In genomic region chr15:59548501-59549230, GRCh38 we compare ENCODE assay signal across 16 cellular contexts.
DNase-seq lines count a peak whose midpoint lies in the region; ATAC-seq, FAIRE-seq and TF ChIP-seq lines count a peak whose summit lies in the region.
"Had no signal": no experiment of that assay in that cellular context is flagged by ENCODE, and none has a peak within 500 bp of the region (broad histone marks: within the 10 kb centered on the region; RNA-seq: fewer than 3 reads in every experiment).

No MANE protein-coding gene starts in this region.

- H2AFZ ChIP-seq in H1 (ENCODE audit: low read length) = no peak overlapping the region

- no peak overlapping the region for H2BK20ac ChIP-seq in H1 (ENCODE audit: low read length)

- H3K79me1 ChIP-seq in H1 (ENCODE audit: low read depth, low read length) = no peaks in the 10 kb centered on the region

- no peak overlapping the region for H4K8ac ChIP-seq in H1 (ENCODE audit: extremely low read depth, insufficient read depth, low read length)

- H3K27ac ChIP-seq in HEK293 (ENCODE audit: extremely low read depth, low read depth, low read length) = no peak overlapping the region
- no peak overlapping the region for H3K27ac ChIP-seq in H1 (ENCODE audit: low read depth, low read length)
- peak overlapping the region; percentile 45 for H3K27ac ChIP-seq in muscle layer of duodenum (ENCODE audit: low read length)
- no peak overlapping the region for H3K27ac ChIP-seq in effector memory CD4-positive, alpha-beta T cell (ENCODE audit: insufficient read depth, low read length, poor library complexity, severe bottlenecking)
- no peak overlapping the region for H3K27ac ChIP-seq in tibial artery
- no peak overlapping the region for H3K27ac ChIP-seq in ovary

- H3K79me2 ChIP-seq in H1 (ENCODE audit: control insufficient read depth in 1 of 2, insufficient read depth in 2 of 2, low read length in 2 of 2) = no peaks in the 10 kb centered on the region

- H3K36me3 ChIP-seq in HEK293 (ENCODE audit: control insufficient read depth in 2 of 2, insufficient read depth in 1 of 2, low read length in 2 of 2) (no peaks in the 10 kb centered on the region), H1 (ENCODE audit: control insufficient read depth in 2 of 4, insufficient read depth in 4 of 4, low read length in 3 of 4) (no peaks in the 10 kb centered on the region), muscle layer of duodenum (ENCODE audit: control insufficient read depth in 1 of 2, insufficient read depth in 2 of 2, low read length in 2 of 2) (no peaks in the 10 kb centered on the region), tibial artery (no peaks in the 10 kb centered on the region), ovary (no peaks in the 10 kb centered on the region)
- H3K36me3 ChIP-seq in effector memory CD4-positive, alpha-beta T cell (ENCODE audit: control insufficient read depth, insufficient read depth, low read length) = no peaks in the 10 kb centered on the region

- H4K20me1 ChIP-seq in H1 (replicated peaks in 1 of 2; ENCODE audit: control insufficient read depth in 1 of 2, insufficient read depth in 2 of 2, low read length in 2 of 2) = no peaks in the 10 kb centered on the region

- TF ChIP-seq EP300 in H1 (IDR thresholded peaks at IDR 0.05; ENCODE audit: borderline replicate concordance in 1 of 2, low read depth in 2 of 2, low read length in 2 of 2) (no peak), ovary (IDR thresholded peaks at IDR 0.05) (no peak)

- POLR2A ChIA-PET in HEK293 (lab: Yijun Ruan, JAX) (no interaction called here), H1 (lab: Charles Lee; ENCODE audit: partially characterized antibody) (no interaction called here)

- no peak for TF ChIP-seq RAD21 in H1 (IDR thresholded peaks at IDR 0.05 in 1 of 2, conservative IDR thresholded peaks at IDR 0.05 in 1 of 2; ENCODE audit: low read depth in 2 of 2, low read length in 2 of 2)

- peak overlapping the region; percentile 12 for H3K4ac ChIP-seq in H1 (replicated peaks; ENCODE audit: insufficient read length, low read depth, low read length)

- H2BK12ac ChIP-seq in H1 (ENCODE audit: low read depth, low read length) = no peak overlapping the region; the same call in 1 of the 2 replicates

- ATAC-seq in HG02885 (IDR thresholded peaks at IDR 0.05; ENCODE audit: poor library complexity, unreplicated experiment) = no peak

- H4K5ac ChIP-seq in H1 (ENCODE audit: insufficient read length, low read depth, low read length) = no peak overlapping the region

- H3K4me3 ChIP-seq in HEK293 (ENCODE audit: low read depth, low read length) = no peak overlapping the region
- no peak overlapping the region for H3K4me3 ChIP-seq in H1 (ENCODE audit: extremely low read depth in 1 of 4, insufficient read depth in 2 of 4, low read depth in 3 of 4, low read length in 4 of 4)
- H3K4me3 ChIP-seq in muscle layer of duodenum (ENCODE audit: low read depth in 1 of 2, low read length in 2 of 2) = no peak overlapping the region
- no peak overlapping the region for H3K4me3 ChIP-seq in effector memory CD4-positive, alpha-beta T cell (ENCODE audit: insufficient read depth, low read depth, low read length, poor library complexity, severe bottlenecking)
- no peak overlapping the region for H3K4me3 ChIP-seq in tibial artery
- H3K4me3 ChIP-seq in ovary = no peak overlapping the region

- DNase-seq in COLO668 (lab: John Stamatoyannopoulos, UW; ENCODE audit: unreplicated experiment) = peak; percentile 20
- no peak for DNase-seq in H1 (ENCODE audit: low read depth in 1 of 2, low spot score in 2 of 2)
- DNase-seq in effector memory CD4-positive, alpha-beta T cell = no peak
- DNase-seq in tibial artery = no peak
- DNase-seq in ovary = no peak
- DNase-seq: COR-L47; DMS53; NCI-H1105 treated with DMSO at 0.1 percent for 48 hours; NCI-H187 treated with DMSO at 0.1 percent for 48 hours; NK-92 treated with Interleukin-12 subunit alpha and Interleukin-12 subunit beta, amount 100 ng/mL, for 24 hours; SHP77 treated with DMSO at 0.1 percent for 48 hours had no signal

- H3K9me3 ChIP-seq in HEK293 (ENCODE audit: control insufficient read depth, insufficient read depth, low read depth, low read length) (no peaks in the 10 kb centered on the region), H1 (ENCODE audit: insufficient read depth in 2 of 2, low read depth in 1 of 2, low read length in 1 of 2) (peaks cover 0 to 6% of the 10 kb centered on the region in 2 experiments; a peak in 3 of 4 replicates), muscle layer of duodenum (ENCODE audit: control insufficient read depth in 1 of 2, low read length in 2 of 2) (no peaks in the 10 kb centered on the region), tibial artery (no peaks in the 10 kb centered on the region), ovary (no peaks in the 10 kb centered on the region)
- H3K9me3 ChIP-seq in effector memory CD4-positive, alpha-beta T cell (ENCODE audit: control insufficient read depth, low read length) = no peaks in the 10 kb centered on the region

- no peak overlapping the region for H2AK5ac ChIP-seq in H1 (ENCODE audit: low read depth, low read length)

- FAIRE-seq in H1 (lab: Jason Lieb, UNC) = no peak
- FAIRE-seq: GM19239, H54 had no signal

- H3K4me1 ChIP-seq in HEK293 (ENCODE audit: control insufficient read depth, insufficient read depth, low read length) (no peaks in the 10 kb centered on the region), H1 (replicated peaks in 1 of 4; ENCODE audit: control insufficient read depth in 3 of 4, insufficient read depth in 4 of 4, low read length in 3 of 4) (peaks cover 0 to 9% (median 4%) of the 10 kb centered on the region in 4 experiments; a peak in 3 of 7 replicates), muscle layer of duodenum (ENCODE audit: control insufficient read depth in 1 of 2, insufficient read depth in 2 of 2, low read length in 2 of 2) (no peaks in the 10 kb centered on the region), tibial artery (no peaks in the 10 kb centered on the region), ovary (ENCODE audit: insufficient read depth) (no peaks in the 10 kb centered on the region)
- no peaks in the 10 kb centered on the region for H3K4me1 ChIP-seq in effector memory CD4-positive, alpha-beta T cell (ENCODE audit: control insufficient read depth, insufficient read depth, low read length, poor library complexity, severe bottlenecking)

- no peak overlapping the region for H3K14ac ChIP-seq in H1 (ENCODE audit: insufficient read length)

- H3K27me3 ChIP-seq in H1 (replicated peaks in 1 of 4; ENCODE audit: control insufficient read depth in 3 of 4, extremely low read depth in 1 of 4, insufficient read depth in 3 of 4, low read length in 3 of 4) (peaks cover 0 to 25% (median 17%) of the 10 kb centered on the region in 4 experiments; a peak in 5 of 7 replicates), muscle layer of duodenum (ENCODE audit: low read depth, low read length) (no peaks in the 10 kb centered on the region), tibial artery (peaks cover 0 to 6% of the 10 kb centered on the region in 2 donors), ovary (no peaks in the 10 kb centered on the region)
- H3K27me3 ChIP-seq in effector memory CD4-positive, alpha-beta T cell (replicated peaks; ENCODE audit: control insufficient read depth, insufficient read depth, low read length, poor library complexity, severe bottlenecking) = no peaks in the 10 kb centered on the region

- CTCF ChIA-PET in HEK293 (lab: Yijun Ruan, JAX) = interaction anchor here (0.7 to 1.3 kb wide), 2 partner anchors 16 to 17 kb away, joined by 3 to 5 read pairs; no protein-coding TSS in a partner anchor
- CTCF ChIA-PET in H1 (lab: Charles Lee; ENCODE audit: partially characterized antibody) = interaction anchor here (1.3 to 2.6 kb wide), 3 partner anchors 12 to 82 kb away, joined by 3 to 6 read pairs (median 5); no protein-coding TSS in a partner anchor

- 0 out of 2 replicates have a peak, but pooled peaks cover 3% of the 10 kb centered on the region for H3K23me2 ChIP-seq in H1 (ENCODE audit: low read depth, low read length)

- H2BK5ac ChIP-seq in H1 (ENCODE audit: low read depth, low read length) = peak overlapping the region; percentile 35; the same call in 1 of the 2 replicates

- TF ChIP-seq CTCF in HEK293 (tag by site-specific recombination; IDR thresholded peaks at IDR 0.05) (no peak), H1 (IDR thresholded peaks at IDR 0.05; ENCODE audit: control extremely low read depth in 1 of 3, insufficient read depth in 1 of 3, low read depth in 1 of 3, low read length in 3 of 3) (no peak), tibial artery (IDR thresholded peaks at IDR 0.05) (no peak), ovary (IDR thresholded peaks at IDR 0.05) (no peak)

- H2BK15ac ChIP-seq in H1 (ENCODE audit: low read length) = no peak overlapping the region

- intact Hi-C loops in tibial artery (cut with DNase I; ENCODE audit: low total_unique reads) (no loop called here), ovary (cut with DNase I) (no loop called here)

- TF ChIP-seq POLR2A in H1 (IDR thresholded peaks at IDR 0.05; ENCODE audit: control extremely low read depth in 1 of 2, low read depth in 2 of 2, low read length in 2 of 2) (no peak), ovary (IDR thresholded peaks at IDR 0.05) (no peak)

- WGBS in H1 (ENCODE audit: extremely low coverage in 1 of 2, insufficient coverage in 1 of 2, insufficient read length in 1 of 2, insufficient replicate concordance in 2 of 2, low coverage in 1 of 2, low lambda C conversion rate in 2 of 2, missing lambda C conversion rate in 1 of 2), 2 experiments = 77% methylated on average over 9 of the region's 9 CpGs; no CpG with 5 or more reads in 1 of the 2 experiments
- 75 to 85% (median 76%) methylated on average over 9 of the region's 9 CpGs for WGBS in ovary, 3 donors

- no peak overlapping the region; a peak in 1 of 4 replicates for H3K4me2 ChIP-seq in H1 (ENCODE audit: insufficient read depth in 1 of 2, low read depth in 2 of 2, low read length in 2 of 2)

- no peak overlapping the region for H3K23ac ChIP-seq in H1 (ENCODE audit: insufficient read length)

- no peak overlapping the region for H3K18ac ChIP-seq in H1 (ENCODE audit: extremely low read depth, low read length)

- H4K91ac ChIP-seq in H1 (replicated peaks; ENCODE audit: insufficient read length, low read length) = no peak overlapping the region

- no peak overlapping the region for H2BK120ac ChIP-seq in H1 (replicated peaks; ENCODE audit: low read depth, low read length)

- H3K56ac ChIP-seq in H1 (replicated peaks; ENCODE audit: insufficient read length, low read depth, low read length) = no peak overlapping the region

- H3K9ac ChIP-seq in H1 (replicated peaks in 1 of 4; ENCODE audit: extremely low read depth in 1 of 4, low read depth in 3 of 4, low read length in 3 of 4) = no peak overlapping the region

TF ChIP-seq in HEK293, 187 proteins besides CTCF, POLR2A, EP300 and RAD21 (continues in another document):
- TF ChIP-seq SETDB1 (IDR thresholded peaks at IDR 0.05; ENCODE audit: insufficient read length, low read length) (peak; percentile 69), ZNF112 (tag by site-specific recombination; IDR thresholded peaks at IDR 0.05) (no peak), ZNF777 (tag by site-specific recombination; IDR thresholded peaks at IDR 0.05; ENCODE audit: borderline replicate concordance) (no peak)

TF ChIP-seq in H1, 55 proteins besides CTCF, POLR2A, EP300 and RAD21:
- TF ChIP-seq TBP (IDR thresholded peaks at IDR 0.05; ENCODE audit: low read depth, low read length) (no peak), TAF7 (optimal IDR thresholded peaks at IDR 0.05; ENCODE audit: borderline replicate concordance, low read depth, low read length) (peak; percentile 39)
TF ChIP-seq in H1: peak in this region for 1.
